ENCODE assay signal across 10 cellular contexts in genomic region chr4:151304755-151305154, GRCh38.
A peak's percentile ranks its signal among the peaks of the same experiment; 100 is the strongest.
DNase-seq lines count a peak whose midpoint lies in the region; ATAC-seq and TF ChIP-seq lines count a peak whose summit lies in the region.
"Had no signal": no experiment of that assay in that cellular context is flagged by ENCODE, and none has a peak within 500 bp of the region (broad histone marks: within the 10 kb centered on the region; RNA-seq: fewer than 3 reads in every experiment).

No MANE protein-coding gene starts in this region.

- DNase-seq in epithelial cell of esophagus (ENCODE audit: low read depth) (peak; percentile 29), NCI-H2029 (lab: John Stamatoyannopoulos, UW) (no peak), cortex of kidney (lab: John Stamatoyannopoulos, UW) (no peak)
- DNase-seq in activated T-cell treated with anti-CD3 and anti-CD28 coated beads, Interleukin-2, amount 50 U/mL, for 24 hours = no peak
- DNase-seq: IMR-90 had no signal

- TF ChIP-seq POLR2A in GM18505 (IDR thresholded peaks at IDR 0.05; ENCODE audit: borderline replicate concordance, extremely low read depth, insufficient read depth, insufficient read length) = no peak

- ATAC-seq in GM18505 (IDR thresholded peaks at IDR 0.05; ENCODE audit: unreplicated experiment) (peak; percentile 59), GM21515 (IDR thresholded peaks at IDR 0.05; ENCODE audit: unreplicated experiment) (peak; percentile 84), HG03442 (IDR thresholded peaks at IDR 0.05; ENCODE audit: unreplicated experiment) (peak; percentile 73), HG02840 (IDR thresholded peaks at IDR 0.05; ENCODE audit: low FRiP score, unreplicated experiment) (no peak)

- H3K4me3 ChIP-seq in epithelial cell of esophagus (ENCODE audit: low read length) = no peak overlapping the region
- H3K4me3 ChIP-seq: neural progenitor cell had no signal

- H3K4me1 Mint-ChIP-seq in activated T-cell treated with anti-CD3 and anti-CD28 coated beads, Interleukin-2, amount 50 U/mL, for 24 hours (ENCODE audit: low read depth) = peaks cover 2% of the 10 kb centered on the region
- H3K4me1 Mint-ChIP-seq: neural progenitor cell had no signal

- peaks cover 15% of the 10 kb centered on the region for H3K27me3 Mint-ChIP-seq in activated T-cell treated with anti-CD3 and anti-CD28 coated beads, Interleukin-2, amount 50 U/mL, for 24 hours

- H3K4me3 Mint-ChIP-seq in activated T-cell treated with anti-CD3 and anti-CD28 coated beads, Interleukin-2, amount 50 U/mL, for 24 hours = no peak overlapping the region
- H3K4me3 Mint-ChIP-seq: neural progenitor cell had no signal

- no peak for TF ChIP-seq CTCF in epithelial cell of esophagus (IDR thresholded peaks at IDR 0.05; ENCODE audit: insufficient read depth, low read depth, low read length, missing control alignments)

- H3K27ac Mint-ChIP-seq in activated T-cell treated with anti-CD3 and anti-CD28 coated beads, Interleukin-2, amount 50 U/mL, for 24 hours = no peak overlapping the region
- H3K27ac Mint-ChIP-seq: neural progenitor cell had no signal

- no peaks in the 10 kb centered on the region for H3K36me3 Mint-ChIP-seq in activated T-cell treated with anti-CD3 and anti-CD28 coated beads, Interleukin-2, amount 50 U/mL, for 24 hours (ENCODE audit: low read depth)

- no peaks in the 10 kb centered on the region for H3K9me3 Mint-ChIP-seq in activated T-cell treated with anti-CD3 and anti-CD28 coated beads, Interleukin-2, amount 50 U/mL, for 24 hours
